ENCODE assay signal across 14 cellular contexts in genomic region chr13:22837980-22838615, GRCh38.
DNase-seq lines count a peak whose midpoint lies in the region; ATAC-seq and TF ChIP-seq lines count a peak whose summit lies in the region.
"Had no signal": no experiment of that assay in that cellular context is flagged by ENCODE, and none has a peak within 500 bp of the region (broad histone marks: within the 10 kb centered on the region; RNA-seq: fewer than 3 reads in every experiment).

No MANE protein-coding gene starts in this region.

- ATAC-seq in HG03196 (IDR thresholded peaks at IDR 0.05; ENCODE audit: unreplicated experiment) = no peak
- ATAC-seq: K562 had no signal

- no peaks in the 10 kb centered on the region for H3K9me3 ChIP-seq in skeletal muscle tissue (ENCODE audit: control insufficient read depth in 3 of 3, low read length in 3 of 3)
- H3K9me3 ChIP-seq: neutrophil, SJSA1 had no signal

- DNase-seq in GM13976 (ENCODE audit: low spot score) (peak; percentile 17), astrocyte of the hippocampus (ENCODE audit: low read depth, low spot score) (peak; percentile 39), left kidney (ENCODE audit: low read depth, low spot score) (peak; percentile 61), AG08396 (ENCODE audit: low spot score) (no peak)
- DNase-seq in activated CD8-positive, alpha-beta memory T cell treated with anti-CD3 and anti-CD28 coated beads, Interleukin-2, amount 50 U/mL, for 48 hours = no peak
- no peak for DNase-seq in activated CD4-positive, alpha-beta T cell treated with anti-CD3 and anti-CD28 coated beads, Interleukin-2, amount 50 U/mL, for 1 hour
- DNase-seq: activated naive CD4-positive, alpha-beta T cell treated with anti-CD3 and anti-CD28 coated beads for 36 hours; hippocampal formation; NCI-H187 had no signal

- H3K4me3 ChIP-seq in skeletal muscle tissue (ENCODE audit: low read length in 3 of 3) = peak overlapping the region in 2 of 3 donors; percentile 17 to 39
- H3K4me3 ChIP-seq: K562, SJSA1 had no signal

- peak overlapping the region in 1 of 3 donors; percentile 16 for H3K9ac ChIP-seq in skeletal muscle tissue (ENCODE audit: low read depth in 1 of 3, low read length in 3 of 3)

- no peaks in the 10 kb centered on the region for H3K4me1 ChIP-seq in skeletal muscle tissue (ENCODE audit: control insufficient read depth in 3 of 3, insufficient read depth in 3 of 3, low read length in 3 of 3)
- H3K4me1 ChIP-seq: SJSA1 had no signal

- TF ChIP-seq CTCF in GM13976 (IDR thresholded peaks at IDR 0.05; ENCODE audit: borderline replicate concordance, control extremely low read depth, extremely low read depth, insufficient read depth, missing control alignments) = no peak

- no peak overlapping the region for H3K27ac ChIP-seq in skeletal muscle tissue (ENCODE audit: low read depth, low read length)
- H3K27ac ChIP-seq: neutrophil, SJSA1 had no signal

- H3K36me3 ChIP-seq in skeletal muscle tissue (ENCODE audit: control insufficient read depth in 3 of 3, insufficient read depth in 3 of 3, low read length in 3 of 3) = no peaks in the 10 kb centered on the region
- H3K36me3 ChIP-seq: neutrophil, SJSA1 had no signal

- H3K27me3 ChIP-seq in skeletal muscle tissue (ENCODE audit: control insufficient read depth in 3 of 3, insufficient read depth in 3 of 3, low read length in 3 of 3) = no peaks in the 10 kb centered on the region
- H3K27me3 ChIP-seq: SJSA1 had no signal

- in situ Hi-C loops in GM13976 (cut with MboI; ENCODE audit: low sequenced_read_pairs, unreplicated experiment) = no loop called here

Comparison
In these comparisons a context has a peak if more than half of its experiments do, and no peak if none do; other contexts are left out.
1. DNase-seq: peak in GM13976 (single experiment), astrocyte of the hippocampus (single experiment) and left kidney (single experiment); none in activated CD8-positive, alpha-beta memory T cell treated with anti-CD3 and anti-CD28 coated beads, Interleukin-2, amount 50 U/mL, for 48 hours (single experiment), AG08396 (single experiment) and activated CD4-positive, alpha-beta T cell treated with anti-CD3 and anti-CD28 coated beads, Interleukin-2, amount 50 U/mL, for 1 hour (single experiment).